1 cellular context compared by ENCODE assay signal in the genomic region with DNA sequence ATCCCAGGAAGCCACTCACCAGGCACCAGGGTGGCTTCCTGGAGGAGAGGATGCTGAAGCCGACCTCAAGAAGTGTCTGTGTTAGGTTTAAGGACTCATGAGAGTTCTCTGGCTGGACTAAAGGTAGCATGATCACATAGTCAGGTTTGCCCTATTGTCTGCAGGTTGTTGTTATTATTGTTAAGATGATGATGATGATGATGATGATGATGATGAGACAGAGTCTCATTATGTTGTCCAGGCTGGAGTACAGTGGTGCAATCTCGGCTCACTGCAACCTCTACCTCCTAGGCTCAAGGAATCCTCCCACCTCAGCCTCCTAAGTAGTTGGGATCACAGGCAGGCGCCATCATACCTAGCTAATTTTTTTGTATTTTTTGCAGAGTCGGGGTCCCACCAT.
TF ChIP-seq lines count a peak whose summit lies in the region.

No MANE protein-coding gene starts in this region.

TF ChIP-seq in HEK293, 187 proteins besides CTCF, POLR2A, EP300 and RAD21:
- TF ChIP-seq ZNF513 (tag by site-specific recombination; IDR thresholded peaks at IDR 0.05) (peak; percentile 92), ZBTB6 (tag by site-specific recombination; IDR thresholded peaks at IDR 0.05) (0 out of 2 replicates have a peak, but pooled peaks have one; percentile 30)
